Comparison of ENCODE assay signal across 8 cellular contexts in the genomic region with DNA sequence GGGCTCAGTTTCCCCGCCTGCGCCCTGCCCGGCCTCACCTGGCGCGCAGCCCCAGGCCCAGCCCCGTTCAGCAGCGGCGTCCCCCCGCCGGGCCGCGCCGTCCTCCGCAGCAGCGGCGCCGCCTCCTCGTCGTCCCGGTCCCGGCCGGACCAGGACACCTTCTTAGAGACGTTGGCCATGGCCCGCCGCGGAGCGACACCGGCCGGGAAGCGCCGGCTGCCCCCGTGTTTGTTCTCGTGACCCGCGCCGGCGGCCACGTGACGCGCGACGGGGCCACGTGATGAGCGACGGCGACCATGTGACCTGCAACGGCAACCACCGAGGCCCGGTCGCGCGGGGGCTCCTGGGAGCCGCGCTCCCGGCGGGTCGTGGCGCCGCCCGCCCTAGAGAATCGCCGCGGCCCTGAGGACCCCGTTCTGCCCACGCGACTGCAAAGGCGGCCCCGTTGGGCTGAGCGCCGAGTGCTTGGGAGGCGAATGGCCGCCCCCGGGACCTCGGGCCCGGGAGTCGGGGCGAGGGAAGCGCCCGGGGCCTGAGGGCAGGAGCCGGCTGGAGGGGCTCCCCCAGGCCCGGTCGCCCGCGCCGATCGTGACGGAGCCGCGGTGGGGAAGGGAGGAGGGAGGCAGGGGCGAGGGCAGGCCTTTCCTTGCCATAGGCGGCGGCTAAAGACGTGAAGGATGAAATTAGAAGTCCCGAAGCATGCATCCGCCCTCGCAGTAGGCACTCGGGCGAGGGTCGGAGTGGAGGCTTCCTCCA. TPM values are rescaled to one million over a fixed set of nuclear protein-coding genes. Genes with fewer than 3 reads are reported as not detected.
DNase-seq lines count a peak whose midpoint lies in the region; ATAC-seq and TF ChIP-seq lines count a peak whose summit lies in the region.

A gene with protein sequence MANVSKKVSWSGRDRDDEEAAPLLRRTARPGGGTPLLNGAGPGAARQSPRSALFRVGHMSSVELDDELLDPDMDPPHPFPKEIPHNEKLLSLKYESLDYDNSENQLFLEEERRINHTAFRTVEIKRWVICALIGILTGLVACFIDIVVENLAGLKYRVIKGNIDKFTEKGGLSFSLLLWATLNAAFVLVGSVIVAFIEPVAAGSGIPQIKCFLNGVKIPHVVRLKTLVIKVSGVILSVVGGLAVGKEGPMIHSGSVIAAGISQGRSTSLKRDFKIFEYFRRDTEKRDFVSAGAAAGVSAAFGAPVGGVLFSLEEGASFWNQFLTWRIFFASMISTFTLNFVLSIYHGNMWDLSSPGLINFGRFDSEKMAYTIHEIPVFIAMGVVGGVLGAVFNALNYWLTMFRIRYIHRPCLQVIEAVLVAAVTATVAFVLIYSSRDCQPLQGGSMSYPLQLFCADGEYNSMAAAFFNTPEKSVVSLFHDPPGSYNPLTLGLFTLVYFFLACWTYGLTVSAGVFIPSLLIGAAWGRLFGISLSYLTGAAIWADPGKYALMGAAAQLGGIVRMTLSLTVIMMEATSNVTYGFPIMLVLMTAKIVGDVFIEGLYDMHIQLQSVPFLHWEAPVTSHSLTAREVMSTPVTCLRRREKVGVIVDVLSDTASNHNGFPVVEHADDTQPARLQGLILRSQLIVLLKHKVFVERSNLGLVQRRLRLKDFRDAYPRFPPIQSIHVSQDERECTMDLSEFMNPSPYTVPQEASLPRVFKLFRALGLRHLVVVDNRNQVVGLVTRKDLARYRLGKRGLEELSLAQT (minus strand): TSS at position 233 of the 756 bp plus-strand sequence. CDS start 54 bp downstream, at position 179.

- WGBS in endodermal cell (ENCODE audit: insufficient coverage in 1 of 2, insufficient read length in 1 of 2), 2 experiments = 2 to 4% methylated on average over 37 to 99 of the region's 99 CpGs
- 3% methylated on average over 77 to 79 of the region's 99 CpGs for WGBS in mesodermal cell (ENCODE audit: insufficient coverage in 2 of 2), 2 experiments

- H3K27me3 ChIP-seq in CD8-positive, alpha-beta T cell (ENCODE audit: insufficient read depth, low read length) = no peaks in the 10 kb centered on the region
- no peaks in the 10 kb centered on the region for H3K27me3 ChIP-seq in endodermal cell (ENCODE audit: control insufficient read depth, insufficient read depth, low read length, poor library complexity, severe bottlenecking)

- CTCF ChIA-PET in CD8-positive, alpha-beta T cell (lab: Charles Lee) = no interaction called here

- H3K9me3 ChIP-seq in CD8-positive, alpha-beta T cell (ENCODE audit: low read length) = no peaks in the 10 kb centered on the region
- no peaks in the 10 kb centered on the region for H3K9me3 ChIP-seq in endodermal cell (ENCODE audit: control insufficient read depth, low read length)
- peaks cover 7% of the 10 kb centered on the region for H3K9me3 ChIP-seq in mesodermal cell (ENCODE audit: control insufficient read depth, low read length)

- peak within 1 kb of the TSS; percentile 81 for H3K27ac ChIP-seq in CD8-positive, alpha-beta T cell (ENCODE audit: low read depth, low read length)
- H3K27ac ChIP-seq in endodermal cell (ENCODE audit: low read depth, low read length) (peak within 1 kb of the TSS; percentile 75), mesodermal cell (ENCODE audit: low read depth, low read length, severe bottlenecking) (peak within 1 kb of the TSS; percentile 81)

- H3K9me3 Mint-ChIP-seq in CD8-positive, alpha-beta T cell = no peaks in the 10 kb centered on the region
- H3K9me3 Mint-ChIP-seq in endodermal cell = peaks cover 40% of the 10 kb centered on the region

- peak within 1 kb of the TSS; percentile 84 for H3K4me3 ChIP-seq in CD8-positive, alpha-beta T cell (ENCODE audit: low read depth, low read length)
- H3K4me3 ChIP-seq in endodermal cell (ENCODE audit: low read length) = peak within 1 kb of the TSS; percentile 91
- H3K4me3 ChIP-seq in mesodermal cell (ENCODE audit: extremely low read depth, insufficient read depth, low read length, poor library complexity, severe bottlenecking) = peak within 1 kb of the TSS; percentile 66

- POLR2A ChIA-PET in CD8-positive, alpha-beta T cell (lab: Charles Lee) = interaction anchor here (1.1 kb wide), 1 partner anchor 54 kb away, joined by 6 read pairs; a partner anchor contains a TSS

- intact Hi-C loops in CD8-positive, alpha-beta T cell (cut with DNase I, micrococcal nuclease) = loop anchor here (1.0 to 10.0 kb wide), 6 partner anchors 18 to 170 kb away; a partner anchor contains a TSS

- H3K4me1 ChIP-seq in CD8-positive, alpha-beta T cell (ENCODE audit: insufficient read depth, low read length) = peaks cover 31% of the 10 kb centered on the region
- no peaks in the 10 kb centered on the region for H3K4me1 ChIP-seq in endodermal cell (ENCODE audit: control insufficient read depth, insufficient read depth, low read length)
- peaks cover 18% of the 10 kb centered on the region for H3K4me1 ChIP-seq in mesodermal cell (ENCODE audit: control insufficient read depth, insufficient read depth, low read length, poor library complexity, severe bottlenecking)

- peaks cover 5% of the 10 kb centered on the region for H3K36me3 Mint-ChIP-seq in CD8-positive, alpha-beta T cell
- peaks cover 1% of the 10 kb centered on the region for H3K36me3 Mint-ChIP-seq in endodermal cell (ENCODE audit: low read depth)

- H3K36me3 ChIP-seq in CD8-positive, alpha-beta T cell (ENCODE audit: insufficient read depth, low read length) = no peaks in the 10 kb centered on the region
- H3K36me3 ChIP-seq in endodermal cell (ENCODE audit: control insufficient read depth, insufficient read depth, low read length) = no peaks in the 10 kb centered on the region
- H3K36me3 ChIP-seq in mesodermal cell (ENCODE audit: control insufficient read depth, insufficient read depth, low read length) = peaks cover 5% of the 10 kb centered on the region

- peak within 1 kb of the TSS; percentile 86 for H3K9ac ChIP-seq in endodermal cell (ENCODE audit: extremely low read depth, low read length, poor library complexity, severe bottlenecking)

- ATAC-seq in CD8-positive, alpha-beta T cell = peak; percentile 82
- ATAC-seq in GM19438 (IDR thresholded peaks at IDR 0.05; ENCODE audit: low read depth, unreplicated experiment) (peak; percentile 77), HG03571 (IDR thresholded peaks at IDR 0.05; ENCODE audit: unreplicated experiment) (peak; percentile 75)

- H3K27ac Mint-ChIP-seq in CD8-positive, alpha-beta T cell = peak within 1 kb of the TSS; percentile 90
- peak within 1 kb of the TSS; percentile 63 for H3K27ac Mint-ChIP-seq in endodermal cell

- TF ChIP-seq CTCF in CD8-positive, alpha-beta T cell (IDR thresholded peaks at IDR 0.05) = no peak
- TF ChIP-seq CTCF in endodermal cell (conservative IDR thresholded peaks at IDR 0.05) = no peak

- no peaks in the 10 kb centered on the region for H3K27me3 Mint-ChIP-seq in CD8-positive, alpha-beta T cell (ENCODE audit: low read depth)
- H3K27me3 Mint-ChIP-seq in endodermal cell (ENCODE audit: insufficient read depth) = peaks cover 13% of the 10 kb centered on the region

- peak; percentile 58 to 90 (median 85) for DNase-seq in CD8-positive, alpha-beta T cell
- DNase-seq in NOMO-1 treated with dmso at 0.1 percent for 144 hours (lab: John Stamatoyannopoulos, UW; ENCODE audit: unreplicated experiment) = peak; percentile 79
- peak; percentile 76 for DNase-seq in activated CD8-positive, alpha-beta memory T cell treated with anti-CD3 and anti-CD28 coated beads, Interleukin-2, amount 50 U/mL, for 24 hours (ENCODE audit: extremely low read depth)
- DNase-seq in endodermal cell = peak; percentile 94
- peak; percentile 86 for DNase-seq in stimulated activated CD8-positive, alpha-beta memory T cell treated with anti-CD3 and anti-CD28 coated beads, Interleukin-15, amount 100 ng/mL, for 24 hours (ENCODE audit: low read depth)

- peak within 1 kb of the TSS; percentile 83 for H3K4me3 Mint-ChIP-seq in CD8-positive, alpha-beta T cell
- H3K4me3 Mint-ChIP-seq in endodermal cell = peak within 1 kb of the TSS; percentile 57

- H3K4me1 Mint-ChIP-seq in CD8-positive, alpha-beta T cell (ENCODE audit: low read depth) = peaks cover 40% of the 10 kb centered on the region
- peaks cover 4% of the 10 kb centered on the region for H3K4me1 Mint-ChIP-seq in endodermal cell

RNA-seq across cellular contexts. Expression of the gene that starts here (rescaled TPM):
- total RNA-seq in CD8-positive, alpha-beta T cell = 10 to 100 TPM; 85.7 to 90.0 TPM
- 10 to 100 TPM; 94.4 to 96.7 TPM for total RNA-seq in endodermal cell
- polyA plus RNA-seq in endodermal cell (2013, experiment 1 of 2) = 47.6 TPM
- 47.0 TPM for polyA plus RNA-seq in endodermal cell (2013, experiment 2 of 2)
- polyA plus RNA-seq in mesodermal cell (2013, experiment 1 of 2) = 46.9 TPM
- 34.1 TPM for polyA plus RNA-seq in mesodermal cell (2013, experiment 2 of 2)

Comparison
In these comparisons a context has a peak if more than half of its experiments do, and no peak if none do; other contexts are left out.
1. Peak in every context shown above with its lines: DNase-seq, ATAC-seq, H3K4me3 ChIP-seq and H3K27ac ChIP-seq.